Comparison of ENCODE assay signal across 18 cellular contexts in genomic region chr3:161393310-161393709, GRCh38. TPM values are rescaled to one million over a fixed set of nuclear protein-coding genes. Genes with fewer than 3 reads are reported as not detected.
A peak's percentile ranks its signal among the peaks of the same experiment; 100 is the strongest.
DNase-seq lines count a peak whose midpoint lies in the region; ATAC-seq and TF ChIP-seq lines count a peak whose summit lies in the region.
"Had no signal": no experiment of that assay in that cellular context is flagged by ENCODE, and none has a peak within 500 bp of the region (broad histone marks: within the 10 kb centered on the region; RNA-seq: fewer than 3 reads in every experiment).

No MANE protein-coding gene starts in this region.

- no peaks in the 10 kb centered on the region for H3K9me3 ChIP-seq in CD8-positive, alpha-beta memory T cell (ENCODE audit: low read length)
- H3K9me3 ChIP-seq in left lung: no peaks in the 10 kb centered on the region
- H3K9me3 ChIP-seq: SJSA1 had no signal

- peaks cover 13 to 38% of the 10 kb centered on the region in 2 donors for H3K27me3 Mint-ChIP-seq in CD8-positive, alpha-beta memory T cell

- POLR2A ChIA-PET in CD8-positive, alpha-beta memory T cell (lab: Charles Lee): no interaction called here

- H3K79me2 ChIP-seq in KMS-11 (ENCODE audit: insufficient read depth, low read depth): no peaks in the 10 kb centered on the region

- CTCF ChIA-PET in CD8-positive, alpha-beta memory T cell (lab: Charles Lee): no interaction called here

- H3K4me3 ChIP-seq in CD8-positive, alpha-beta memory T cell (ENCODE audit: low read length): no peak overlapping the region
- H3K4me3 ChIP-seq in KMS-11 (IDR thresholded peaks at IDR 0.05; ENCODE audit: insufficient read depth, low read depth, low read length): no peak overlapping the region
- H3K4me3 ChIP-seq in left lung: no peak overlapping the region
- H3K4me3 ChIP-seq: PC-9, SJSA1 had no signal

- H3K27ac ChIP-seq in CD8-positive, alpha-beta memory T cell (ENCODE audit: low read depth, low read length): no peak overlapping the region
- H3K27ac ChIP-seq in KMS-11: peak overlapping the region; percentile 47; the same call in 1 of the 2 replicates
- no peak overlapping the region for H3K27ac ChIP-seq in left lung
- H3K27ac ChIP-seq: C4-2B, PC-9, SJSA1 had no signal

- peak overlapping the region; percentile 66 for H2AFZ ChIP-seq in KMS-11 (ENCODE audit: low read depth)
- H2AFZ ChIP-seq: PC-9 had no signal

- no peak for DNase-seq in CD8-positive, alpha-beta memory T cell
- DNase-seq in left lung (no peak), renal cortical epithelial cell (ENCODE audit: low read depth) (peak; percentile 33), HUDEP-2 (lab: John Stamatoyannopoulos, UW; ENCODE audit: unreplicated experiment in 76 of 76) (no peak)
- DNase-seq: COR-L47, GF-D8, KG1, NCI-H1436, NCI-H2029 treated with DMSO at 0.1 percent for 48 hours, NCI-H2171, NCI-H526, PC-9 had no signal

- no peaks in the 10 kb centered on the region for H3K36me3 ChIP-seq in CD8-positive, alpha-beta memory T cell (ENCODE audit: insufficient read depth, low read length)
- H3K36me3 ChIP-seq in KMS-11 (ENCODE audit: insufficient read depth) (no peaks in the 10 kb centered on the region), left lung (no peaks in the 10 kb centered on the region)
- H3K36me3 ChIP-seq: SJSA1 had no signal

- H3K36me3 Mint-ChIP-seq in CD8-positive, alpha-beta memory T cell: peaks cover 0 to 12% (median 2%) of the 10 kb centered on the region in 3 donors

- peak overlapping the region; percentile 7; the same call in 1 of the 2 replicates for H3K9ac ChIP-seq in KMS-11

- intact Hi-C loops in left lung (cut with DNase I): no loop called here

- TF ChIP-seq CTCF in KMS-11 (conservative IDR thresholded peaks at IDR 0.05; ENCODE audit: low read depth, low read length): no peak
- no peak for TF ChIP-seq CTCF in left lung (IDR thresholded peaks at IDR 0.05)

- ATAC-seq in left lung: peak; percentile 54
- ATAC-seq in GM18868 (IDR thresholded peaks at IDR 0.05; ENCODE audit: unreplicated experiment): no peak
- ATAC-seq in HG03196 (IDR thresholded peaks at IDR 0.05; ENCODE audit: unreplicated experiment): no peak

- H3K4me1 Mint-ChIP-seq in CD8-positive, alpha-beta memory T cell: peaks cover 44 to 48% (median 45%) of the 10 kb centered on the region in 3 donors

- no peaks in the 10 kb centered on the region for H4K20me1 ChIP-seq in KMS-11 (ENCODE audit: insufficient read depth)

- peak overlapping the region in 2 of 8 donors; percentile 69 to 81 for H3K27ac Mint-ChIP-seq in CD8-positive, alpha-beta memory T cell

- H3K4me2 ChIP-seq in KMS-11: peak overlapping the region; percentile 44
- H3K4me2 ChIP-seq: PC-9 had no signal

- peaks cover 0 to 2% (median 0%) of the 10 kb centered on the region in 5 donors for H3K9me3 Mint-ChIP-seq in CD8-positive, alpha-beta memory T cell

- peak overlapping the region in 5 of 7 donors; percentile 30 to 69 (median 60) for H3K4me3 Mint-ChIP-seq in CD8-positive, alpha-beta memory T cell

- H3K4me1 ChIP-seq in CD8-positive, alpha-beta memory T cell (ENCODE audit: insufficient read depth, low read length): peaks cover 37% of the 10 kb centered on the region
- peaks cover 43% of the 10 kb centered on the region for H3K4me1 ChIP-seq in KMS-11 (ENCODE audit: low read depth, poor library complexity, severe bottlenecking)
- H3K4me1 ChIP-seq in left lung: peaks cover 0 to 14% of the 10 kb centered on the region in 2 donors
- H3K4me1 ChIP-seq: SJSA1 had no signal

- H3K27me3 ChIP-seq in CD8-positive, alpha-beta memory T cell (ENCODE audit: insufficient read depth, low read length, poor library complexity, severe bottlenecking): no peaks in the 10 kb centered on the region
- no peaks in the 10 kb centered on the region for H3K27me3 ChIP-seq in KMS-11 (ENCODE audit: insufficient read depth, low read depth)
- peaks cover 0 to 9% of the 10 kb centered on the region in 2 donors for H3K27me3 ChIP-seq in left lung

RNA-seq across cellular contexts. Expression of gene SPTSSB, which starts 22.0 kb away (rescaled TPM):
- not detected for total RNA-seq in CD8-positive, alpha-beta memory T cell
- polyA plus RNA-seq in CD8-positive, alpha-beta memory T cell: 9.5 TPM
- total RNA-seq in left lung (not detected), renal cortical epithelial cell (not detected in 2 replicates)
- total RNA-seq: M059J, SJSA1 had no signal
